12 cellular contexts compared by ENCODE assay signal in the genomic region with DNA sequence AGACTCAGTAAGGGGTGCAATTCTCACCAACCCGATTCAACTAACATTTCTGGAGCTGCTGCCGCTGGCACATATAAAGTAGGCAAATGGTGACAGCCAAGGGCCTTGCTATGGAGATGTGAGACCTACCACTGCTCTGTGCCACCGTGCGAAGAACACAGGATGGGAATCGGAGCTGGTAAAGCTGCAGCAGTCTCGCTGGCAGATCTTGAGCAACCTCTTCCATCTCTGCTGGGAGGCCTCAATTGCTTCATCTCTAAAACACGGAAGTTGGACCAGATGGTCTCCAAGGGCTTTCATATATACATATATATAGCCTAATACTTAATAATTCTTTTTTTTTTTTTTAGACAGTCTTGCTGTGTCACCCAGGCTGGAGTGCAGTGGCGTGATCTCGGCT.
DNase-seq lines count a peak whose midpoint lies in the region; ATAC-seq and TF ChIP-seq lines count a peak whose summit lies in the region.
"Had no signal": no experiment of that assay in that cellular context is flagged by ENCODE, and none has a peak within 500 bp of the region (broad histone marks: within the 10 kb centered on the region; RNA-seq: fewer than 3 reads in every experiment).

No MANE protein-coding gene starts in this region.

- H3K27me3 Mint-ChIP-seq in activated B cell treated with CpG ODN at 0.5 μM for 24 hours = peaks cover 3% of the 10 kb centered on the region
- peaks cover 1 to 2% of the 10 kb centered on the region in 2 donors for H3K27me3 Mint-ChIP-seq in CD4-positive, alpha-beta memory T cell

- no peaks in the 10 kb centered on the region for H3K9me3 Mint-ChIP-seq in activated B cell treated with CpG ODN at 0.5 μM for 24 hours
- peaks cover 0 to 2% (median 0%) of the 10 kb centered on the region in 8 donors for H3K9me3 Mint-ChIP-seq in CD4-positive, alpha-beta memory T cell
- H3K9me3 Mint-ChIP-seq: naive thymus-derived CD8-positive, alpha-beta T cell had no signal

- H3K36me3 Mint-ChIP-seq in activated B cell treated with CpG ODN at 0.5 μM for 24 hours (ENCODE audit: low read depth) = no peaks in the 10 kb centered on the region
- H3K36me3 Mint-ChIP-seq in CD4-positive, alpha-beta memory T cell = no peaks in the 10 kb centered on the region
- H3K36me3 Mint-ChIP-seq: naive thymus-derived CD8-positive, alpha-beta T cell had no signal

- TF ChIP-seq CTCF in activated B cell treated with CpG ODN at 0.5 μM for 24 hours (IDR thresholded peaks at IDR 0.05) = no peak
- TF ChIP-seq CTCF in lung (IDR thresholded peaks at IDR 0.05; ENCODE audit: control extremely low read depth, extremely low read depth) = no peak

- H3K27ac Mint-ChIP-seq in activated B cell treated with CpG ODN at 0.5 μM for 24 hours = peak overlapping the region; percentile 69
- no peak overlapping the region for H3K27ac Mint-ChIP-seq in CD4-positive, alpha-beta memory T cell
- H3K27ac Mint-ChIP-seq: naive thymus-derived CD8-positive, alpha-beta T cell had no signal

- DNase-seq in activated B cell treated with CpG ODN at 0.5 μM for 24 hours (no peak), lung (ENCODE audit: low spot score) (no peak), DMS153 treated with DMSO at 0.1 percent for 48 hours (lab: John Stamatoyannopoulos, UW; ENCODE audit: unreplicated experiment) (no peak)
- DNase-seq in CD4-positive, alpha-beta memory T cell = no peak
- DNase-seq: NCI-H2081 treated with DMSO at 0.1 percent for 48 hours, PC-3 had no signal

- no peaks in the 10 kb centered on the region for H3K36me3 ChIP-seq in lung (ENCODE audit: control insufficient read depth in 2 of 2, insufficient read depth in 2 of 2, low read length in 2 of 2)
- no peaks in the 10 kb centered on the region for H3K36me3 ChIP-seq in CD4-positive, alpha-beta memory T cell (ENCODE audit: insufficient read depth, low read length)
- H3K36me3 ChIP-seq: ascending aorta had no signal

- no peaks in the 10 kb centered on the region for H3K27me3 ChIP-seq in lung (ENCODE audit: control insufficient read depth, insufficient read depth)
- no peaks in the 10 kb centered on the region for H3K27me3 ChIP-seq in CD4-positive, alpha-beta memory T cell (ENCODE audit: insufficient read depth, low read length)
- H3K27me3 ChIP-seq: ascending aorta had no signal

- H3K4me3 ChIP-seq in lung = no peak overlapping the region
- H3K4me3 ChIP-seq in CD4-positive, alpha-beta memory T cell (ENCODE audit: low read length in 2 of 2) = no peak overlapping the region
- H3K4me3 ChIP-seq: ascending aorta had no signal

- ATAC-seq in HG02938 (IDR thresholded peaks at IDR 0.05; ENCODE audit: unreplicated experiment) (peak; percentile 46), activated B cell treated with CpG ODN at 0.5 μM for 24 hours (ENCODE audit: low read depth) (peak; percentile 62), lung (ENCODE audit: insufficient read depth, low FRiP score) (peak; percentile 29), GM19397 (IDR thresholded peaks at IDR 0.05; ENCODE audit: unreplicated experiment) (no peak), GM21360 (IDR thresholded peaks at IDR 0.05; ENCODE audit: unreplicated experiment) (no peak)
- ATAC-seq: naive thymus-derived CD8-positive, alpha-beta T cell; PC-3 had no signal

- CTCF ChIA-PET in activated B cell treated with CpG ODN at 0.5 μM for 24 hours (lab: Charles Lee) = interaction anchor here (0.8 to 1.5 kb wide), 3 partner anchors 14 to 193 kb away, joined by 3 to 5 read pairs (median 4); no protein-coding TSS in a partner anchor
- CTCF ChIA-PET in CD4-positive, alpha-beta memory T cell (lab: Charles Lee; ENCODE audit: partially characterized antibody) = no interaction called here

- H3K4me1 Mint-ChIP-seq in activated B cell treated with CpG ODN at 0.5 μM for 24 hours = peaks cover 27% of the 10 kb centered on the region
- H3K4me1 Mint-ChIP-seq in CD4-positive, alpha-beta memory T cell = no peaks in the 10 kb centered on the region

- intact Hi-C loops in activated B cell treated with CpG ODN at 0.5 μM for 24 hours (cut with micrococcal nuclease) = loop anchor here (1.0 to 5.0 kb wide), 2 partner anchors 16 to 47 kb away; no protein-coding TSS in a partner anchor
- intact Hi-C loops in CD4-positive, alpha-beta memory T cell (cut with micrococcal nuclease) = no loop called here

- WGBS in lung, 2 donors = 37 to 68% methylated on average over 9 of the region's 9 CpGs

- POLR2A ChIA-PET in activated B cell treated with CpG ODN at 0.5 μM for 24 hours (lab: Charles Lee) = interaction anchor here (0.6 to 2.0 kb wide), 15 partner anchors 9 to 118 kb away, joined by 3 to 15 read pairs (median 4); no protein-coding TSS in a partner anchor
- POLR2A ChIA-PET in CD4-positive, alpha-beta memory T cell (lab: Charles Lee; ENCODE audit: partially characterized antibody) = no interaction called here

- H3K9me3 ChIP-seq in lung (ENCODE audit: control insufficient read depth in 2 of 2, insufficient read depth in 1 of 2, low read length in 1 of 2) = peaks cover 0 to 3% of the 10 kb centered on the region in 2 donors
- H3K9me3 ChIP-seq in CD4-positive, alpha-beta memory T cell (ENCODE audit: control insufficient read depth in 1 of 2, low read length in 2 of 2) = no peaks in the 10 kb centered on the region
- H3K9me3 ChIP-seq: ascending aorta had no signal

- H3K4me1 ChIP-seq in lung (ENCODE audit: control insufficient read depth in 2 of 2, insufficient read depth in 2 of 2, low read length in 2 of 2) = peaks cover 0 to 3% of the 10 kb centered on the region in 2 donors
- H3K4me1 ChIP-seq in CD4-positive, alpha-beta memory T cell (ENCODE audit: insufficient read depth, low read length) = no peaks in the 10 kb centered on the region
- H3K4me1 ChIP-seq: ascending aorta had no signal

- peak overlapping the region; percentile 62 for H3K4me3 Mint-ChIP-seq in activated B cell treated with CpG ODN at 0.5 μM for 24 hours
- H3K4me3 Mint-ChIP-seq in CD4-positive, alpha-beta memory T cell = no peak overlapping the region

- H3K27ac ChIP-seq in lung (ENCODE audit: low read depth in 1 of 2, low read length in 1 of 2) = peak overlapping the region in 1 of 2 donors; percentile 40
- peak overlapping the region; percentile 81 for H3K27ac ChIP-seq in temporal lobe (ENCODE audit: low read depth, low read length)
- no peak overlapping the region for H3K27ac ChIP-seq in CD4-positive, alpha-beta memory T cell (ENCODE audit: low read depth, low read length)
- H3K27ac ChIP-seq: ascending aorta had no signal

Comparison
In these comparisons a context has a peak if more than half of its experiments do, and no peak if none do; other contexts are left out.
1. ATAC-seq: peak in HG02938 (single experiment), activated B cell treated with CpG ODN at 0.5 μM for 24 hours (single experiment) and lung (single experiment); none in GM19397 (single experiment) and GM21360 (single experiment).